In the genomic region with DNA sequence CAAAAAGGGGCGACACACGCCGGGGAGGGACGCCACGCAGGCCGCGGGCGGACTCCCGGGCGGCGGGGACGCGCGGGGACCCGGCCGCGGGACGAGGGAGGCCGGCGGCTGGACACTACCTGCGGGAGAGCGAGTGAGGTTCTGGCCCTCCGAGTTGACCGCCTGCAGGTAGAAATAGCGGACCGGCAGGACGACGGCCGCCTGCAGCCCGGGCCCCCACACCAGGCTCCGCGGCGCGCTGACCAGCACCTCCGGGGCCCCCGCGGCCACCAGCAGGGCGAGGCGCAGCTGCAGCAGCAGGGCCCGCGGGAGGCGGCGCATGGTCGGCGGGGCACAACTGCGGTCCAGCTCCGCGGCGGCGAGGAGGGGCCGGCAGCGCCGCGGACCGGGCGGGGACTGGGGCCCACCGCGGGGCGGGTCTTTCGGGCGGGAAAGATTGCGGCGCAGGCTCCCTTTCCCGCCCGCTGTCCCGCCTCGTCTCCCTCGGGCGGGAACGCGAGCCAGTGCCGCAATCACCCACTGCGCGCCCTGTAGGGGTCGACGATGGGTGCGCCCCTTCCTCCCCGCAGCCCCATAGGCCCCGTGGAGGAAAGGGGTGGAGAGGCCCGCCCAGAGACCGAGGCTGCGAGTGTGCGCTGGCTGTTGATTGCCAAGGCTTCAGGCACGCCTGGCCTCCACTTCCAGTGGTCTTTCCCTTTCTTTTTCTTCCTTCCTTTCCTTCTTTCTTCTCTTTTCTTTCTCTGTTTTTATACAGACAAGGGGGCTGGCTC, we compare ENCODE assay signal across 8 cellular contexts. TPM values are rescaled to one million over a fixed set of nuclear protein-coding genes. Genes with fewer than 3 reads are reported as not detected.
DNase-seq lines count a peak whose midpoint lies in the region; ATAC-seq and TF ChIP-seq lines count a peak whose summit lies in the region.

A gene with protein sequence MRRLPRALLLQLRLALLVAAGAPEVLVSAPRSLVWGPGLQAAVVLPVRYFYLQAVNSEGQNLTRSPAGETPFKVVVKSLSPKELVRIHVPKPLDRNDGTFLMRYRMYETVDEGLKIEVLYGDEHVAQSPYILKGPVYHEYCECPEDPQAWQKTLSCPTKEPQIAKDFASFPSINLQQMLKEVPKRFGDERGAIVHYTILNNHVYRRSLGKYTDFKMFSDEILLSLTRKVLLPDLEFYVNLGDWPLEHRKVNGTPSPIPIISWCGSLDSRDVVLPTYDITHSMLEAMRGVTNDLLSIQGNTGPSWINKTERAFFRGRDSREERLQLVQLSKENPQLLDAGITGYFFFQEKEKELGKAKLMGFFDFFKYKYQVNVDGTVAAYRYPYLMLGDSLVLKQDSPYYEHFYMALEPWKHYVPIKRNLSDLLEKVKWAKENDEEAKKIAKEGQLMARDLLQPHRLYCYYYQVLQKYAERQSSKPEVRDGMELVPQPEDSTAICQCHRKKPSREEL (minus strand): TSS at position 339 of the 770 bp plus-strand sequence. CDS start 18 bp downstream, at position 321.

- no peaks in the 10 kb centered on the region for H3K9me3 ChIP-seq in CD4-positive, alpha-beta memory T cell (ENCODE audit: control insufficient read depth in 1 of 2, low read length in 2 of 2)
- H3K9me3 ChIP-seq in PC-9 (ENCODE audit: insufficient read depth, low read depth) (no peaks in the 10 kb centered on the region), esophagus squamous epithelium (no peaks in the 10 kb centered on the region)

- peak within 1 kb of the TSS; percentile 81 for H3K4me2 ChIP-seq in PC-9

- peak within 1 kb of the TSS; percentile 93 for H2AFZ ChIP-seq in PC-9

- ATAC-seq in GM19395 (IDR thresholded peaks at IDR 0.05; ENCODE audit: unreplicated experiment) (peak; percentile 63), HG03520 (IDR thresholded peaks at IDR 0.05; ENCODE audit: unreplicated experiment) (peak; percentile 51)

- H3K27me3 ChIP-seq in CD4-positive, alpha-beta memory T cell (ENCODE audit: insufficient read depth, low read length), result no peaks in the 10 kb centered on the region
- H3K27me3 ChIP-seq in PC-9 (ENCODE audit: insufficient read depth, low read depth) (no peaks in the 10 kb centered on the region), esophagus squamous epithelium (no peaks in the 10 kb centered on the region)

- 0 to 1% methylated on average over 1 to 10 of the region's 84 CpGs for WGBS in esophagus squamous epithelium, 2 donors

- CTCF ChIA-PET in CD4-positive, alpha-beta memory T cell (lab: Charles Lee; ENCODE audit: partially characterized antibody), result interaction anchor here (0.6 kb wide), 1 partner anchor 371 kb away, joined by 3 read pairs; no protein-coding TSS in a partner anchor
- CTCF ChIA-PET in PC-9 (lab: Charles Lee), result interaction anchor here (0.6 kb wide), 1 partner anchor 90 kb away, joined by 4 read pairs; no protein-coding TSS in a partner anchor

- intact Hi-C loops in CD4-positive, alpha-beta memory T cell (cut with micrococcal nuclease), result loop anchor here (10.0 kb wide), 2 partner anchors 167 to 273 kb away; a partner anchor contains a TSS
- intact Hi-C loops in PC-9 (cut with micrococcal nuclease; ENCODE audit: unreplicated experiment), result no loop called here
- intact Hi-C loops in esophagus squamous epithelium (cut with DNase I), result no loop called here

- BruUV-seq in PC-9 (replicated peaks; lab: Mats Ljungman, UMichigan), result no TSS peak

- POLR2A ChIA-PET in CD4-positive, alpha-beta memory T cell (lab: Charles Lee; ENCODE audit: partially characterized antibody), result interaction anchor here (0.7 to 3.6 kb wide), 5 partner anchors 8 to 376 kb away, joined by 3 to 43 read pairs (median 6); a partner anchor contains a TSS
- POLR2A ChIA-PET in PC-9 (lab: Charles Lee; ENCODE audit: unreplicated experiment), result interaction anchor here (0.6 kb wide), 2 partner anchors 18 to 356 kb away, joined by 3 to 17 read pairs; no protein-coding TSS in a partner anchor

- peaks cover 11% of the 10 kb centered on the region for H3K4me1 ChIP-seq in CD4-positive, alpha-beta memory T cell (ENCODE audit: insufficient read depth, low read length)
- peaks cover 24% of the 10 kb centered on the region for H3K4me1 ChIP-seq in PC-9 (replicated peaks; ENCODE audit: insufficient read depth)
- peaks cover 36 to 80% (median 38%) of the 10 kb centered on the region in 3 donors for H3K4me1 ChIP-seq in esophagus squamous epithelium

- TF ChIP-seq POLR2A in esophagus squamous epithelium (IDR thresholded peaks at IDR 0.05), result peak in 1 of 4 donors; percentile 17

- H3K9me3 Mint-ChIP-seq in CD4-positive, alpha-beta memory T cell, result peaks cover 0 to 2% (median 0%) of the 10 kb centered on the region in 8 donors
- H3K9me3 Mint-ChIP-seq in stimulated activated naive CD8-positive, alpha-beta T cell treated with anti-CD3 and anti-CD28 coated beads, Interleukin-15, Interleukin-2, amounts not matched to agents 100 ng/mL and 50 ng/mL, for 24 hours, result no peaks in the 10 kb centered on the region

- H3K27me3 Mint-ChIP-seq in CD4-positive, alpha-beta memory T cell, result no peaks in the 10 kb centered on the region
- H3K27me3 Mint-ChIP-seq in stimulated activated naive CD8-positive, alpha-beta T cell treated with anti-CD3 and anti-CD28 coated beads, Interleukin-15, Interleukin-2, amounts not matched to agents 100 ng/mL and 50 ng/mL, for 24 hours, result no peaks in the 10 kb centered on the region

- peak within 1 kb of the TSS; percentile 97 to 100 (median 100) for H3K4me3 Mint-ChIP-seq in CD4-positive, alpha-beta memory T cell
- peak within 1 kb of the TSS; percentile 92 for H3K4me3 Mint-ChIP-seq in stimulated activated naive CD8-positive, alpha-beta T cell treated with anti-CD3 and anti-CD28 coated beads, Interleukin-15, Interleukin-2, amounts not matched to agents 100 ng/mL and 50 ng/mL, for 24 hours

- peak; percentile 38 to 61 (median 46) for DNase-seq in CD4-positive, alpha-beta memory T cell
- DNase-seq in PC-9 (peak in 1 of 2 experiments; percentile 61), activated T-helper 1 cell treated with Interleukin-2 at 50 U/mL for 16 hours (ENCODE audit: low read depth) (peak; percentile 20), esophagus squamous epithelium (lab: John Stamatoyannopoulos, UW) (no peak), myocyte (ENCODE audit: low read depth) (peak; percentile 75)

- H3K9me2 ChIP-seq in PC-9 (ENCODE audit: insufficient read depth), result no peaks in the 10 kb centered on the region

- no peaks in the 10 kb centered on the region for H3K36me3 ChIP-seq in CD4-positive, alpha-beta memory T cell (ENCODE audit: insufficient read depth, low read length)
- H3K36me3 ChIP-seq in PC-9 (ENCODE audit: low read depth) (no peaks in the 10 kb centered on the region), esophagus squamous epithelium (no peaks in the 10 kb centered on the region)

- H3K27ac Mint-ChIP-seq in CD4-positive, alpha-beta memory T cell, result peak within 1 kb of the TSS; percentile 93 to 100 (median 100)
- peak within 1 kb of the TSS; percentile 99 for H3K27ac Mint-ChIP-seq in stimulated activated naive CD8-positive, alpha-beta T cell treated with anti-CD3 and anti-CD28 coated beads, Interleukin-15, Interleukin-2, amounts not matched to agents 100 ng/mL and 50 ng/mL, for 24 hours

- peaks cover 4% of the 10 kb centered on the region in 2 donors for H3K36me3 Mint-ChIP-seq in CD4-positive, alpha-beta memory T cell
- H3K36me3 Mint-ChIP-seq in stimulated activated naive CD8-positive, alpha-beta T cell treated with anti-CD3 and anti-CD28 coated beads, Interleukin-15, Interleukin-2, amounts not matched to agents 100 ng/mL and 50 ng/mL, for 24 hours (ENCODE audit: low read depth), result no peaks in the 10 kb centered on the region

- TF ChIP-seq CTCF in PC-9 (conservative IDR thresholded peaks at IDR 0.05) (no peak), esophagus squamous epithelium (IDR thresholded peaks at IDR 0.05) (peak in 1 of 6 experiments; percentile 13)

- no peaks in the 10 kb centered on the region for H4K20me1 ChIP-seq in PC-9 (ENCODE audit: insufficient read depth)

- peaks cover 29% of the 10 kb centered on the region for H3K79me2 ChIP-seq in PC-9 (ENCODE audit: low read depth)

- H3K4me1 Mint-ChIP-seq in CD4-positive, alpha-beta memory T cell, result peaks cover 17 to 32% (median 28%) of the 10 kb centered on the region in 4 donors
- H3K4me1 Mint-ChIP-seq in stimulated activated naive CD8-positive, alpha-beta T cell treated with anti-CD3 and anti-CD28 coated beads, Interleukin-15, Interleukin-2, amounts not matched to agents 100 ng/mL and 50 ng/mL, for 24 hours (ENCODE audit: low read depth), result peaks cover 28% of the 10 kb centered on the region

- peak within 1 kb of the TSS; percentile 90 for H3K27ac ChIP-seq in CD4-positive, alpha-beta memory T cell (ENCODE audit: low read depth, low read length)
- H3K27ac ChIP-seq in PC-9 (peak within 1 kb of the TSS; percentile 87), esophagus squamous epithelium (peak within 1 kb of the TSS; percentile 95 to 99 (median 98))

- H3F3A ChIP-seq in PC-9 (ENCODE audit: insufficient read depth, low read depth), result peaks cover 21% of the 10 kb centered on the region

- H3K4me3 ChIP-seq in CD4-positive, alpha-beta memory T cell (ENCODE audit: low read length in 2 of 2), result peak within 1 kb of the TSS; percentile 54 to 77
- H3K4me3 ChIP-seq in PC-9 (peak within 1 kb of the TSS; percentile 78), esophagus squamous epithelium (peak within 1 kb of the TSS; percentile 67 to 82 (median 74))

RNA-seq across cellular contexts. Expression of the gene that starts here (rescaled TPM):
- 1 to 10 TPM; 7.2 to 7.6 TPM for total RNA-seq in CD4-positive, alpha-beta memory T cell
- 10 to 100 TPM; 11.0 to 12.3 TPM for polyA plus RNA-seq in CD4-positive, alpha-beta memory T cell
- 19.9 and 31.7 TPM in 2 replicates for total RNA-seq in PC-9 (2021)
- total RNA-seq in esophagus squamous epithelium, result 10 to 100 TPM in 2 of 4 donors, 1 to 10 TPM in 2; 6.0 to 18.3 (median 13.2) TPM
- 22.1 and 22.3 TPM in 2 replicates for total RNA-seq in myocyte
- 15.8 TPM for polyA plus RNA-seq in myocyte (2012)
